In the genomic region with DNA sequence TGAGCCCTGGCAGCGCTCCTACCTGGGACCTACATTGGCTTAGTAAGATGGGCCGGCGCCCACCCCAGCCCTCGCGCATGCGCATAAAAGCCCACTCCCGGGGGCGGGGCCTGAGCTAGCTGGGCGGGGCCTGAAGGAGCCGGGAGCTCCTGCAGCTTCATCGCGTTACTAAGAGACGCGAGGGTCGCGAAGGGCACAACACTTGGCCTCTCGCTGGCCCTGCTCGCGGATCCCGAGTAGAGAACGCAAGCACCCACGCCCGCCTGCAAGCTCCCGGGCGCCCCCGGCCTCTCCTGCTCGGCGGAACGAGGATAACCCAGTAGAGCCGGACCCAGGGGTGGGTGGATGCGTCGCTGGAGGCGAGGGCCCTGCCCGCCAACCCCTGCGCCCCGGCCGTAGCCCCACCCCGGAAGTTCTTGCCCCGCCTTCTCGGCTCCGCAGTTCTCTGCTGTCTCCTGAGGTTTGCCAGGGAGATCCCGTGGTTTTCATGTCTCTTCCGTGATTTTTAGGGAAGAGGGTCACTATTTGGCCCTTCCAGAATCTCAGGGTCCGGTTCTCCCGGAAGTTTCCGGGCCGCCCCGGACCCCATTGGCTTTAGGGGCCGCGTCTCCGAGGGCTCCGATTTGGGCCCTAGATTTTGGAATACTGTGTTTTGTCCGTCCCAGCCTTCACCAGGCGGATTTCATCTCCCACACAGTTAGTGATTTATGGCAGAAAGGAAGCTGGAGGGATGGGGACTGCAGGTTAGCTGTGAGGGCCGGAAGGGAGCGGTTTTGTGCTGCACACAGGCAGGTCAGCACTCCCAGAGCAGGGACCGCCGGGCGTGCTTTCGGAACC, we compare ENCODE assay signal across 8 cellular contexts. TPM values are rescaled to one million over a fixed set of nuclear protein-coding genes. Genes with fewer than 3 reads are reported as not detected.
A peak's percentile ranks its signal among the peaks of the same experiment; 100 is the strongest.
DNase-seq lines count a peak whose midpoint lies in the region; ATAC-seq, FAIRE-seq and TF ChIP-seq lines count a peak whose summit lies in the region.

A gene with protein sequence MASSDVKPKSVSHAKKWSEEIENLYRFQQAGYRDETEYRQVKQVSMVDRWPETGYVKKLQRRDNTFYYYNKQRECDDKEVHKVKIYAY (plus strand): TSS at position 168 of the 837 bp plus-strand sequence. CDS start 7,081 bp downstream, outside the sequence.

- no peak for FAIRE-seq in bronchial epithelial cell (lab: Jason Lieb, UNC)

- H3K27me3 ChIP-seq in AG04450 (ENCODE audit: control insufficient read depth, insufficient read depth, low read length), result no peaks in the 10 kb centered on the region
- H3K27me3 ChIP-seq in bronchial epithelial cell (ENCODE audit: control insufficient read depth, insufficient read depth, low read length), result no peaks in the 10 kb centered on the region
- H3K27me3 ChIP-seq in smooth muscle cell (ENCODE audit: low read depth), result no peaks in the 10 kb centered on the region

- peak within 1 kb of the TSS; percentile 87 for H3K9ac ChIP-seq in smooth muscle cell (ENCODE audit: low read depth)

- peak; percentile 83 for DNase-seq in AG04450 (ENCODE audit: low read depth, low spot score)
- DNase-seq in NCI-H2196 treated with DMSO at 0.1 percent for 48 hours (lab: John Stamatoyannopoulos, UW; ENCODE audit: unreplicated experiment), result peak; percentile 50
- DNase-seq in bronchial epithelial cell (ENCODE audit: low read depth), result peak; percentile 79
- DNase-seq in iPS-NIHi7 (ENCODE audit: extremely low spot score), result peak; percentile 94
- DNase-seq in smooth muscle cell (lab: John Stamatoyannopoulos, UW; ENCODE audit: unreplicated experiment), result peak; percentile 99

- POLR2A ChIA-PET in AG04450 (lab: Yijun Ruan, JAX), result interaction anchor here (0.5 to 1.6 kb wide), 5 partner anchors 12 to 209 kb away, joined by 3 to 5 read pairs (median 4); a partner anchor contains a TSS

- no peaks in the 10 kb centered on the region for H3F3A ChIP-seq in smooth muscle cell (ENCODE audit: low read depth)

- ATAC-seq in GM18907 (IDR thresholded peaks at IDR 0.05; ENCODE audit: unreplicated experiment) (peak; percentile 81), HG03139 (IDR thresholded peaks at IDR 0.05; ENCODE audit: unreplicated experiment) (peak; percentile 71)

- no peaks in the 10 kb centered on the region for H3K4me1 ChIP-seq in smooth muscle cell (ENCODE audit: low read depth)

- CTCF ChIA-PET in AG04450 (lab: Charles Lee), result interaction anchor here (0.6 kb wide), 1 partner anchor 146 kb away, joined by 6 read pairs; no protein-coding TSS in a partner anchor

- WGBS in smooth muscle cell (ENCODE audit: low lambda C conversion rate), result 2% methylated on average over 32 of the region's 60 CpGs

- H3K36me3 ChIP-seq in bronchial epithelial cell (ENCODE audit: control insufficient read depth, insufficient read depth, low read length) (no peaks in the 10 kb centered on the region), smooth muscle cell (ENCODE audit: low read depth) (no peaks in the 10 kb centered on the region)

- no peaks in the 10 kb centered on the region; the same call in 1 of the 2 replicates for H3K9me3 ChIP-seq in AG04450 (ENCODE audit: control insufficient read depth, insufficient read depth, low read length)
- H3K9me3 ChIP-seq in smooth muscle cell (replicated peaks; ENCODE audit: low read depth), result no peaks in the 10 kb centered on the region

- peak within 1 kb of the TSS; percentile 95 for H2AFZ ChIP-seq in smooth muscle cell (ENCODE audit: low read depth)

- peak within 1 kb of the TSS; percentile 87 for H3K4me3 ChIP-seq in AG04450 (ENCODE audit: low read depth, low read length)
- H3K4me3 ChIP-seq in WI38 (ENCODE audit: low read depth, low read length), result peak within 1 kb of the TSS; percentile 82
- peak within 1 kb of the TSS; percentile 75 for H3K4me3 ChIP-seq in bronchial epithelial cell (ENCODE audit: low read depth, low read length)
- peak within 1 kb of the TSS; percentile 75 for H3K4me3 ChIP-seq in smooth muscle cell

- no peaks in the 10 kb centered on the region for H4K20me1 ChIP-seq in smooth muscle cell (ENCODE audit: low read depth)

- H3K27ac ChIP-seq in AG04450 (ENCODE audit: low read depth, low read length) (peak within 1 kb of the TSS; percentile 97), smooth muscle cell (ENCODE audit: low read depth) (peak within 1 kb of the TSS; percentile 91)

- H3K4me2 ChIP-seq in smooth muscle cell, result peak within 1 kb of the TSS; percentile 95

- TF ChIP-seq CTCF in AG04450 (IDR thresholded peaks at IDR 0.05; ENCODE audit: low read depth, low read length), result no peak
- no peak for TF ChIP-seq CTCF in WI38 (IDR thresholded peaks at IDR 0.05; ENCODE audit: low read depth, low read length)
- TF ChIP-seq CTCF in bronchial epithelial cell (IDR thresholded peaks at IDR 0.05; ENCODE audit: insufficient read depth, low read length, severe bottlenecking), result no peak
- no peak for TF ChIP-seq CTCF in smooth muscle cell (IDR thresholded peaks at IDR 0.05; ENCODE audit: borderline replicate concordance, insufficient read depth, poor library complexity, severe bottlenecking)

- H3K79me2 ChIP-seq in smooth muscle cell (ENCODE audit: low read depth), result no peaks in the 10 kb centered on the region

RNA-seq across cellular contexts. Expression of the gene that starts here (rescaled TPM):
- 0.21 TPM in 1 of 2 replicates, not detected in the other for polyA plus RNA-seq in AG04450 (2011; rRNA removed)
- polyA minus RNA-seq in AG04450 (2011; rRNA and poly(A)+ RNA removed), result not detected in 2 replicates
- not detected in 2 replicates for total RNA-seq in bronchial epithelial cell
- total RNA-seq in smooth muscle cell, result not detected in 2 replicates
- 1.8 TPM in 1 of 2 replicates, not detected in the other for polyA plus RNA-seq in smooth muscle cell

Comparison
In these comparisons a context has a peak if more than half of its experiments do, and no peak if none do; other contexts are left out.
1. Peak in every context shown above with its lines: DNase-seq, ATAC-seq, H3K4me3 ChIP-seq and H3K27ac ChIP-seq.
2. Peak in DNase-seq, H3K4me3 ChIP-seq and H3K27ac ChIP-seq in AG04450; RNA of the gene not detected or under 1 TPM.
3. Peak in DNase-seq and H3K4me3 ChIP-seq in bronchial epithelial cell; RNA of the gene not detected or under 1 TPM.